In the genomic region with DNA sequence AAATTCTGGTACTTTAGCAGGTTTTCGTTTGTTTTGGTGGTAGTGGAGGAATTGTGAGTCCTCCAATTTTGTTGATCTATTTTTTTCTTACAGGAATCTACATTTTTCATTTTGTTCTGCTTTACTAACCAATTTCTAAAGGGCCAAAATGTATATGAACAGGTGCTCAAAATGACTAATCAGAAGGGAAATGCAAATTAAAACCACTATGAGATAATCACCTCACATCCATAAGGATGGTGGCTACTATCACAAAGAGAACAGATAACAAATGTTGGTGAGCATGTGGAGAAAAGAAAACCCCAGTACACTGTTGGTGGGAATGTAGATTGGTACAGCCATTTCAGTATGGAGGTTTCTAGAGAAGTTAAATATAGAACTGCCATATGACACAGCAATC, we compare ENCODE assay signal across 27 cellular contexts.
"Had no signal": no experiment of that assay in that cellular context is flagged by ENCODE, and none has a peak within 500 bp of the region (broad histone marks: within the 10 kb centered on the region; RNA-seq: fewer than 3 reads in every experiment).

No MANE protein-coding gene starts in this region.

- H3K4me3 Mint-ChIP-seq: activated naive CD8-positive, alpha-beta T cell; activated T-cell treated with anti-CD3 and anti-CD28 coated beads, Interleukin-2, amount 50 U/mL, for 4 hours; dendritic cell treated with granulocyte-macrophage colony-stimulating factor and Interleukin-4, amounts not matched to agents 40 ng/mL and 50 ng/mL, for 4 days; memory B cell; natural killer cell treated with Interleukin-12 subunit alpha and Interleukin-12 subunit beta and Interleukin-15 and Interleukin-18, amount 100 ng/mL, for 72 hours had no signal

- ATAC-seq: activated T-cell treated with anti-CD3 and anti-CD28 coated beads, Interleukin-2, amount 50 U/mL, for 4 hours; heart left ventricle; left cardiac atrium; natural killer cell treated with Interleukin-12 subunit alpha and Interleukin-12 subunit beta and Interleukin-15 and Interleukin-18, amount 100 ng/mL, for 72 hours had no signal

- H3K9me3 Mint-ChIP-seq: activated T-helper 2 cell treated with anti-CD3 and anti-CD28 coated beads, Interferon-gamma antibody, Interleukin-2, Interleukin-4, amounts not matched to agents 10 μg/mL and 5 μg/mL and 100 μg/mL, durations not matched to agents 14 hours and 24 hours and 36 hours had no signal

- H3K27ac ChIP-seq: adrenal gland, ascending aorta, brain microvascular endothelial cell, heart left ventricle, neutrophil, ovary, psoas muscle, right atrium auricular region, spleen, upper lobe of left lung, WERI-Rb-1 had no signal

- H3K4me3 ChIP-seq: adrenal gland, ascending aorta, heart left ventricle, ovary, psoas muscle, right atrium auricular region, spleen, upper lobe of left lung had no signal

- H3K9me3 ChIP-seq: adrenal gland, ascending aorta, neutrophil, ovary, psoas muscle, right atrium auricular region, upper lobe of left lung had no signal

- H3K27ac Mint-ChIP-seq: activated naive CD8-positive, alpha-beta T cell; activated T-helper 2 cell treated with anti-CD3 and anti-CD28 coated beads, Interferon-gamma antibody, Interleukin-2, Interleukin-4, amounts not matched to agents 10 μg/mL and 5 μg/mL and 100 μg/mL, durations not matched to agents 14 hours and 24 hours and 36 hours; dendritic cell treated with granulocyte-macrophage colony-stimulating factor and Interleukin-4, amounts not matched to agents 40 ng/mL and 50 ng/mL, for 4 days; memory B cell; natural killer cell treated with Interleukin-12 subunit alpha and Interleukin-12 subunit beta and Interleukin-15 and Interleukin-18, amount 100 ng/mL, for 72 hours had no signal

- H3K36me3 ChIP-seq: adrenal gland, ascending aorta, brain microvascular endothelial cell, heart left ventricle, neutrophil, ovary, right atrium auricular region, spleen, upper lobe of left lung, WERI-Rb-1 had no signal

- H3K4me1 ChIP-seq: adrenal gland, ascending aorta, psoas muscle, right atrium auricular region, spleen, upper lobe of left lung had no signal

- H3K4me1 Mint-ChIP-seq: memory B cell had no signal

- H3K27me3 Mint-ChIP-seq: dendritic cell treated with granulocyte-macrophage colony-stimulating factor and Interleukin-4, amounts not matched to agents 40 ng/mL and 50 ng/mL, for 4 days; memory B cell; natural killer cell treated with Interleukin-12 subunit alpha and Interleukin-12 subunit beta and Interleukin-15 and Interleukin-18, amount 100 ng/mL, for 72 hours had no signal

- H3K27me3 ChIP-seq: adrenal gland, ascending aorta, brain microvascular endothelial cell, heart left ventricle, neutrophil, ovary, right atrium auricular region, spleen, upper lobe of left lung had no signal

- DNase-seq: activated CD4-positive, alpha-beta T cell treated with anti-CD3 and anti-CD28 coated beads for 1 hour; activated CD4-positive, alpha-beta T cell treated with anti-CD3 and anti-CD28 coated beads, Interleukin-2, amount 50 U/mL, for 4 hours; activated CD8-positive, alpha-beta memory T cell treated with anti-CD3 and anti-CD28 coated beads, Interleukin-2, amount 50 U/mL, for 48 hours; activated naive CD4-positive, alpha-beta T cell; activated T-cell treated with anti-CD3 and anti-CD28 coated beads, Interleukin-2, amount 50 U/mL, for 4 hours; adrenal gland; brain microvascular endothelial cell; caudate nucleus; effector CD4-positive, alpha-beta T cell; heart left ventricle; islet precursor cell; left cardiac atrium; ovary; psoas muscle; spleen; stimulated activated CD4-positive, alpha-beta T cell treated with anti-CD3 and anti-CD28 coated beads, Interleukin-4, amount 100 ng/mL, for 24 hours; stimulated activated naive CD4-positive, alpha-beta T cell treated with Interleukin-2 at 50 U/mL for 16 hours; upper lobe of left lung; WERI-Rb-1 had no signal

- H3K36me3 Mint-ChIP-seq: natural killer cell treated with Interleukin-12 subunit alpha and Interleukin-12 subunit beta and Interleukin-15 and Interleukin-18, amount 100 ng/mL, for 72 hours had no signal
